18 cellular contexts compared by ENCODE assay signal in genomic region chr9:6765396-6765795, GRCh38. TPM values are rescaled to one million over a fixed set of nuclear protein-coding genes. Genes with fewer than 3 reads are reported as not detected.
A peak's percentile ranks its signal among the peaks of the same experiment; 100 is the strongest.
DNase-seq lines count a peak whose midpoint lies in the region; ATAC-seq and TF ChIP-seq lines count a peak whose summit lies in the region.
"Had no signal": no experiment of that assay in that cellular context is flagged by ENCODE, and none has a peak within 500 bp of the region (broad histone marks: within the 10 kb centered on the region; RNA-seq: fewer than 3 reads in every experiment).

No MANE protein-coding gene starts in this region.

- peaks cover 59% of the 10 kb centered on the region for H3K4me1 Mint-ChIP-seq in activated CD4-positive, alpha-beta T cell treated with anti-CD3 and anti-CD28 coated beads for 36 hours
- H3K4me1 Mint-ChIP-seq in HFFc6 (ENCODE audit: low read depth): peaks cover 30% of the 10 kb centered on the region
- peaks cover 79% of the 10 kb centered on the region for H3K4me1 Mint-ChIP-seq in activated B cell treated with CpG ODN at 0.5 μM for 24 hours
- peaks cover 46 to 89% (median 67%) of the 10 kb centered on the region in 7 donors for H3K4me1 Mint-ChIP-seq in naive thymus-derived CD4-positive, alpha-beta T cell

- peak overlapping the region; percentile 2 for H3K27ac Mint-ChIP-seq in activated CD4-positive, alpha-beta T cell treated with anti-CD3 and anti-CD28 coated beads for 36 hours
- H3K27ac Mint-ChIP-seq in HFFc6: peak overlapping the region; percentile 20; the same call in 1 of the 2 replicates
- peak overlapping the region; percentile 3 for H3K27ac Mint-ChIP-seq in activated B cell treated with CpG ODN at 0.5 μM for 24 hours
- H3K27ac Mint-ChIP-seq in naive thymus-derived CD4-positive, alpha-beta T cell: peak overlapping the region in 5 of 9 donors; percentile 3 to 47 (median 20)

- DNase-seq in activated CD4-positive, alpha-beta T cell treated with anti-CD3 and anti-CD28 coated beads for 36 hours: no peak
- no peak for DNase-seq in activated CD4-positive, alpha-beta T cell treated with anti-CD3 and anti-CD28 coated beads, Interleukin-2, amount 50 U/mL, for 4 hours
- DNase-seq in HFFc6: no peak
- no peak for DNase-seq in activated B cell treated with CpG ODN at 0.5 μM for 24 hours
- DNase-seq in naive thymus-derived CD4-positive, alpha-beta T cell: no peak
- DNase-seq in coronary artery (ENCODE audit: low spot score): no peak
- DNase-seq in RWPE1 (ENCODE audit: low spot score): no peak
- no peak for DNase-seq in occipital lobe (lab: John Stamatoyannopoulos, UW)
- DNase-seq: KG1, MG63, NCI-H1105 treated with DMSO at 0.1 percent for 48 hours, NCI-H187, NCI-H446 treated with DMSO at 0.1 percent for 48 hours, NCI-H748 treated with DMSO at 0.1 percent for 48 hours, SHP77 had no signal

- no peak overlapping the region for H3K4me3 Mint-ChIP-seq in activated CD4-positive, alpha-beta T cell treated with anti-CD3 and anti-CD28 coated beads for 36 hours
- H3K4me3 Mint-ChIP-seq in HFFc6: no peak overlapping the region
- no peak overlapping the region for H3K4me3 Mint-ChIP-seq in activated B cell treated with CpG ODN at 0.5 μM for 24 hours
- H3K4me3 Mint-ChIP-seq in naive thymus-derived CD4-positive, alpha-beta T cell: peak overlapping the region in 4 of 10 donors; percentile 4 to 49 (median 6)

- CTCF ChIA-PET in activated CD4-positive, alpha-beta T cell treated with anti-CD3 and anti-CD28 coated beads for 36 hours (lab: Charles Lee): no interaction called here
- CTCF ChIA-PET in activated B cell treated with CpG ODN at 0.5 μM for 24 hours (lab: Charles Lee): no interaction called here
- CTCF ChIA-PET in naive thymus-derived CD4-positive, alpha-beta T cell (lab: Charles Lee): no interaction called here
- CTCF ChIA-PET in RWPE1 (lab: Yijun Ruan, JAX): no interaction called here

- ATAC-seq in activated CD4-positive, alpha-beta T cell treated with anti-CD3 and anti-CD28 coated beads for 36 hours: no peak
- ATAC-seq in activated B cell treated with CpG ODN at 0.5 μM for 24 hours (ENCODE audit: low read depth): no peak
- ATAC-seq in naive thymus-derived CD4-positive, alpha-beta T cell: no peak
- ATAC-seq: Panc1 had no signal

- intact Hi-C loops in activated CD4-positive, alpha-beta T cell treated with anti-CD3 and anti-CD28 coated beads for 36 hours (cut with DNase I, micrococcal nuclease): no loop called here
- intact Hi-C loops in activated B cell treated with CpG ODN at 0.5 μM for 24 hours (cut with micrococcal nuclease): loop anchor here (2.0 kb wide), 1 partner anchor 15 kb away; no protein-coding TSS in a partner anchor
- intact Hi-C loops in naive thymus-derived CD4-positive, alpha-beta T cell (cut with micrococcal nuclease): no loop called here

- H3K9me3 ChIP-seq in naive thymus-derived CD4-positive, alpha-beta T cell (ENCODE audit: control insufficient read depth in 2 of 3, low read length in 3 of 3): no peaks in the 10 kb centered on the region
- H3K9me3 ChIP-seq: MG63 had no signal

- H3K27me3 Mint-ChIP-seq in activated CD4-positive, alpha-beta T cell treated with anti-CD3 and anti-CD28 coated beads for 36 hours: no peaks in the 10 kb centered on the region
- H3K27me3 Mint-ChIP-seq in HFFc6 (ENCODE audit: insufficient read depth) (no peaks in the 10 kb centered on the region; the same call in 1 of the 2 replicates), activated B cell treated with CpG ODN at 0.5 μM for 24 hours (no peaks in the 10 kb centered on the region)
- H3K27me3 Mint-ChIP-seq in naive thymus-derived CD4-positive, alpha-beta T cell: no peaks in the 10 kb centered on the region

- TF ChIP-seq CTCF in HFFc6 (IDR thresholded peaks at IDR 0.05) (no peak), activated B cell treated with CpG ODN at 0.5 μM for 24 hours (IDR thresholded peaks at IDR 0.05) (no peak), coronary artery (IDR thresholded peaks at IDR 0.05) (no peak), RWPE1 (conservative IDR thresholded peaks at IDR 0.05; ENCODE audit: low read depth) (no peak)

- no peaks in the 10 kb centered on the region for H3K27me3 ChIP-seq in naive thymus-derived CD4-positive, alpha-beta T cell (ENCODE audit: control insufficient read depth in 2 of 2, insufficient read depth in 2 of 2, low read length in 2 of 2)
- H3K27me3 ChIP-seq: BLaER1, MG63 had no signal

- POLR2A ChIA-PET in activated CD4-positive, alpha-beta T cell treated with anti-CD3 and anti-CD28 coated beads for 36 hours (lab: Charles Lee): no interaction called here
- POLR2A ChIA-PET in activated B cell treated with CpG ODN at 0.5 μM for 24 hours (lab: Charles Lee): no interaction called here
- POLR2A ChIA-PET in naive thymus-derived CD4-positive, alpha-beta T cell (lab: Charles Lee): interaction anchor here (0.7 kb wide), 1 partner anchor 403 kb away, joined by 3 read pairs; no protein-coding TSS in a partner anchor
- POLR2A ChIA-PET in RWPE1 (lab: Yijun Ruan, JAX; ENCODE audit: low non-redundant PET): no interaction called here

- no peaks in the 10 kb centered on the region for H3K36me3 ChIP-seq in naive thymus-derived CD4-positive, alpha-beta T cell (ENCODE audit: control insufficient read depth in 2 of 3, insufficient read depth in 3 of 3, low read length in 3 of 3)
- H3K36me3 ChIP-seq: MG63 had no signal

- H3K9me3 Mint-ChIP-seq in activated CD4-positive, alpha-beta T cell treated with anti-CD3 and anti-CD28 coated beads for 36 hours (ENCODE audit: low read depth): peaks cover 6% of the 10 kb centered on the region
- no peaks in the 10 kb centered on the region for H3K9me3 Mint-ChIP-seq in HFFc6
- peaks cover 5% of the 10 kb centered on the region for H3K9me3 Mint-ChIP-seq in activated B cell treated with CpG ODN at 0.5 μM for 24 hours
- H3K9me3 Mint-ChIP-seq in naive thymus-derived CD4-positive, alpha-beta T cell: peaks cover 0 to 7% (median 5%) of the 10 kb centered on the region in 11 donors

- H3K27ac ChIP-seq in naive thymus-derived CD4-positive, alpha-beta T cell (ENCODE audit: low read depth, low read length): no peak overlapping the region
- no peak overlapping the region for H3K27ac ChIP-seq in coronary artery
- no peak overlapping the region for H3K27ac ChIP-seq in RWPE1
- H3K27ac ChIP-seq: 22Rv1, BLaER1 had no signal

- H3K36me3 Mint-ChIP-seq in activated CD4-positive, alpha-beta T cell treated with anti-CD3 and anti-CD28 coated beads for 36 hours (ENCODE audit: low read depth): peaks cover 7% of the 10 kb centered on the region
- peaks cover 4% of the 10 kb centered on the region; the same call in 1 of the 2 replicates for H3K36me3 Mint-ChIP-seq in HFFc6 (ENCODE audit: low read depth)
- H3K36me3 Mint-ChIP-seq in activated B cell treated with CpG ODN at 0.5 μM for 24 hours (ENCODE audit: low read depth): peaks cover 10% of the 10 kb centered on the region
- H3K36me3 Mint-ChIP-seq in naive thymus-derived CD4-positive, alpha-beta T cell: peaks cover 5 to 10% (median 6%) of the 10 kb centered on the region in 5 donors

- no peak overlapping the region for H3K4me3 ChIP-seq in naive thymus-derived CD4-positive, alpha-beta T cell (ENCODE audit: low read length)
- no peak overlapping the region for H3K4me3 ChIP-seq in coronary artery
- H3K4me3 ChIP-seq: BLaER1, MG63 had no signal

- H3K4me1 ChIP-seq in naive thymus-derived CD4-positive, alpha-beta T cell (ENCODE audit: control insufficient read depth in 2 of 2, insufficient read depth in 2 of 2, low read length in 2 of 2): peaks cover 10 to 12% of the 10 kb centered on the region in 2 donors

RNA-seq across cellular contexts. Expression of gene KDM4C, which starts 7.6 kb away (rescaled TPM):
- total RNA-seq in activated CD4-positive, alpha-beta T cell treated with anti-CD3 and anti-CD28 coated beads for 36 hours: 10 to 100 TPM; 31.7 to 33.1 TPM
- 10 to 100 TPM in 5 of 6 experiments, 1 to 10 TPM in 1; 9.1 to 12.0 (median 11.1) TPM for total RNA-seq in HFFc6 (2021; fragmentation: NEBNext Ultra II Directional; extraction: Animal tissue kit (Norgen Biotek cat#: 25700))
- total RNA-seq in activated B cell treated with CpG ODN at 0.5 μM for 24 hours (90.7 and 113 TPM in 2 replicates), occipital lobe (57.4 TPM)
- total RNA-seq in naive thymus-derived CD4-positive, alpha-beta T cell: 100 to 1,000 TPM in 1 of 5 experiments, 10 to 100 TPM in 4; 68.6 to 100 (median 93.3) TPM
- 10 to 100 TPM; 38.5 to 39.5 TPM for polyA plus RNA-seq in naive thymus-derived CD4-positive, alpha-beta T cell
